Comparison of ENCODE assay signal across 1 cellular context in genomic region chr21:42025392-42026071, GRCh38.
TF ChIP-seq lines count a peak whose summit lies in the region.

No MANE protein-coding gene starts in this region.

TF ChIP-seq in IMR-90, 13 proteins besides CTCF, POLR2A, EP300 and RAD21 (continued from another document):
- TF ChIP-seq USF2 (IDR thresholded peaks at IDR 0.05; ENCODE audit: low read depth, low read length): no peak
- no peak for TF ChIP-seq ELK1 (IDR thresholded peaks at IDR 0.05; ENCODE audit: borderline replicate concordance, low read depth, low read length)
- TF ChIP-seq NFE2L2 (IDR thresholded peaks at IDR 0.05; ENCODE audit: low read depth, low read length): no peak
- TF ChIP-seq MAZ (IDR thresholded peaks at IDR 0.05; ENCODE audit: borderline replicate concordance, low read depth, low read length): no peak
- TF ChIP-seq RCOR1 (IDR thresholded peaks at IDR 0.05; ENCODE audit: insufficient replicate concordance, low read length): no peak
TF ChIP-seq in IMR-90: peak in this region for 2.
